Comparison of ENCODE assay signal across 16 cellular contexts in genomic region chr19:18363787-18364186, GRCh38. TPM values are rescaled to one million over a fixed set of nuclear protein-coding genes. Genes with fewer than 3 reads are reported as not detected.
DNase-seq lines count a peak whose midpoint lies in the region; ATAC-seq, FAIRE-seq and TF ChIP-seq lines count a peak whose summit lies in the region.
"Had no signal": no experiment of that assay in that cellular context is flagged by ENCODE, and none has a peak within 500 bp of the region (broad histone marks: within the 10 kb centered on the region; RNA-seq: fewer than 3 reads in every experiment).

No MANE protein-coding gene starts in this region.

- H3K27me3 ChIP-seq in HCT116 (ENCODE audit: insufficient read depth, low read length) (no peaks in the 10 kb centered on the region), K562 (ENCODE audit: control insufficient read depth in 2 of 2, insufficient read depth in 2 of 2, low read length in 2 of 2) (no peaks in the 10 kb centered on the region), mesendoderm (ENCODE audit: insufficient read depth, low read length, poor library complexity) (no peaks in the 10 kb centered on the region), transverse colon (no peaks in the 10 kb centered on the region)

- intact Hi-C loops in HCT116 (cut with micrococcal nuclease), result no loop called here
- intact Hi-C loops in K562 (cut with micrococcal nuclease), result loop anchor here (2.0 kb wide), 1 partner anchor 23 kb away; the partner anchor contains the start of gene GDF15
- intact Hi-C loops in transverse colon (cut with DNase I; ENCODE audit: low total_unique reads), result no loop called here

- no peak overlapping the region for H4K5ac ChIP-seq in mesendoderm (ENCODE audit: low read length)

- DNase-seq in HCT116 (ENCODE audit: low read depth, low spot score) (no peak), K562 (ENCODE audit: extremely low read depth in 1 of 4, low spot score in 3 of 4) (no peak), mesendoderm (no peak), transverse colon (no peak), kidney tubule cell (ENCODE audit: low spot score) (no peak), NCI-H2196 (lab: John Stamatoyannopoulos, UW; ENCODE audit: unreplicated experiment) (no peak)
- DNase-seq: activated CD4-positive, alpha-beta T cell treated with anti-CD3 and anti-CD28 coated beads for 4 hours; activated T-cell treated with anti-CD3 and anti-CD28 coated beads for 4 hours; CD8-positive, alpha-beta T cell; cerebellar nuclear complex; Kasumi-1; NCI-H146 had no signal

- no peak for FAIRE-seq in K562 (lab: Jason Lieb, UNC)
- FAIRE-seq: G401.6 had no signal

- peak overlapping the region; percentile 50 for H2BK5ac ChIP-seq in mesendoderm (ENCODE audit: low read length)

- no peak for TF ChIP-seq POLR2A in HCT116 (IDR thresholded peaks at IDR 0.05; ENCODE audit: borderline replicate concordance, extremely low read depth, insufficient read depth, insufficient read length)
- no peak for TF ChIP-seq POLR2A in K562 (conservative IDR thresholded peaks at IDR 0.05)
- no peak for TF ChIP-seq POLR2A in transverse colon (IDR thresholded peaks at IDR 0.05)

- H3K56ac ChIP-seq in mesendoderm (ENCODE audit: low read length), result peak overlapping the region; percentile 42

- no TSS peak for BruUV-seq in HCT116 (replicated peaks; lab: Mats Ljungman, UMichigan)
- no TSS peak for BruUV-seq in K562 (replicated peaks; lab: Mats Ljungman, UMichigan)

- no peaks in the 10 kb centered on the region for H3K9me1 ChIP-seq in K562 (ENCODE audit: control insufficient read depth, insufficient read depth, low read length)

- RAD21 ChIA-PET in HCT116 (lab: Charles Lee; ENCODE audit: low non-redundant PET in 1 of 2, low total read pairs in 2 of 2, uncharacterized antibody in 2 of 2, unreplicated experiment in 2 of 2), result interaction anchor here in 1 of 2 experiments (0.5 kb wide), 1 partner anchor 12 kb away, joined by 4 read pairs; no protein-coding TSS in a partner anchor

- CTCF ChIA-PET in HCT116 (lab: Charles Lee), result interaction anchor here (1.1 kb wide), 1 partner anchor 35 kb away, joined by 3 read pairs; no protein-coding TSS in a partner anchor
- CTCF ChIA-PET in K562 (lab: Yijun Ruan, JAX; ENCODE audit: low intra/inter-chr PET ratio), result no interaction called here

- peak overlapping the region; percentile 82 for H3K18ac ChIP-seq in mesendoderm (ENCODE audit: low read length)

- WGBS in K562 (ENCODE audit: insufficient coverage, low coverage, missing lambda C conversion rate), result 71% methylated on average over 6 of the region's 6 CpGs
- WGBS in mesendoderm (ENCODE audit: extremely low coverage, insufficient coverage, low lambda C conversion rate), result no CpG with 5 or more reads among the region's 6 CpGs
- WGBS in transverse colon (ENCODE audit: low coverage in 1 of 2), 2 donors, result 69 to 72% methylated on average over 3 to 6 of the region's 6 CpGs

- H2AK5ac ChIP-seq in mesendoderm (ENCODE audit: low read length), result peak overlapping the region; percentile 38

- H3K27ac ChIP-seq in HCT116 (ENCODE audit: low read depth, low read length) (peak overlapping the region; percentile 99), K562 (ENCODE audit: extremely low read depth, low read depth, low read length) (peak overlapping the region; percentile 99; the same call in 2 of the 3 replicates), mesendoderm (ENCODE audit: low read depth, low read length) (peak overlapping the region; percentile 54), transverse colon (peak overlapping the region; percentile 82 to 87 (median 84))

- TF ChIP-seq CTCF in HCT116 (IDR thresholded peaks at IDR 0.05 in 2 of 3, conservative IDR thresholded peaks at IDR 0.05 in 1 of 3; ENCODE audit: borderline replicate concordance in 1 of 3, insufficient read depth in 1 of 3, low read depth in 2 of 3, low read length in 2 of 3), result no peak
- no peak for TF ChIP-seq CTCF in K562 (IDR thresholded peaks at IDR 0.05 in 2 of 3, conservative IDR thresholded peaks at IDR 0.05 in 1 of 3; ENCODE audit: insufficient read depth in 2 of 3, low read depth in 1 of 3, low read length in 3 of 3)
- TF ChIP-seq CTCF in transverse colon (IDR thresholded peaks at IDR 0.05), result no peak

- H3K4me3 ChIP-seq in HCT116 (replicated peaks in 1 of 2; ENCODE audit: low read depth in 1 of 2, low read length in 2 of 2) (no peak overlapping the region), K562 (no peak overlapping the region), mesendoderm (ENCODE audit: low read length) (no peak overlapping the region), transverse colon (no peak overlapping the region)

- no peaks in the 10 kb centered on the region for H3K9me2 ChIP-seq in HCT116 (ENCODE audit: insufficient read depth)

- H4K20me1 ChIP-seq in HCT116 (ENCODE audit: insufficient read depth), result no peaks in the 10 kb centered on the region
- H4K20me1 ChIP-seq in K562 (replicated peaks; ENCODE audit: control insufficient read depth, insufficient read depth, low read length), result no peaks in the 10 kb centered on the region

- H3K79me2 ChIP-seq in HCT116 (ENCODE audit: insufficient read depth, low read length), result no peaks in the 10 kb centered on the region
- peaks cover 10% of the 10 kb centered on the region; the same call in 2 of the 3 replicates for H3K79me2 ChIP-seq in K562 (ENCODE audit: control insufficient read depth, insufficient read depth, low read length)
- no peaks in the 10 kb centered on the region for H3K79me2 ChIP-seq in mesendoderm (ENCODE audit: control insufficient read depth, insufficient read depth, low read length)

- H3K79me1 ChIP-seq in mesendoderm (ENCODE audit: low read length), result no peaks in the 10 kb centered on the region

- no peak for TF ChIP-seq EP300 in K562 (IDR thresholded peaks at IDR 0.05; ENCODE audit: low read length)
- TF ChIP-seq EP300 in transverse colon (IDR thresholded peaks at IDR 0.05; ENCODE audit: low read depth), result no peak

- no peak overlapping the region for H4K8ac ChIP-seq in mesendoderm (ENCODE audit: low read depth, low read length)

- peak overlapping the region; percentile 63; the same call in 1 of the 2 replicates for H3K9ac ChIP-seq in HCT116 (ENCODE audit: low read length)
- H3K9ac ChIP-seq in K562 (ENCODE audit: insufficient read depth in 1 of 2, low read depth in 2 of 2, low read length in 2 of 2), result peak overlapping the region; percentile 84 to 86; a peak in 3 of 4 replicates
- H3K9ac ChIP-seq in mesendoderm (ENCODE audit: low read length), result no peak overlapping the region

- H3K4me1 ChIP-seq in HCT116 (ENCODE audit: control insufficient read depth in 1 of 2, insufficient read depth in 2 of 2, low read length in 2 of 2) (peaks cover 51 to 65% of the 10 kb centered on the region in 2 experiments), K562 (replicated peaks in 1 of 2; ENCODE audit: control insufficient read depth in 2 of 2, insufficient read depth in 2 of 2, low read length in 2 of 2) (peaks cover 43 to 47% of the 10 kb centered on the region in 2 experiments), mesendoderm (ENCODE audit: control insufficient read depth, low read depth, low read length) (peaks cover 4% of the 10 kb centered on the region), transverse colon (peaks cover 9 to 29% (median 23%) of the 10 kb centered on the region in 4 donors)

- TF ChIP-seq RAD21 in HCT116 (IDR thresholded peaks at IDR 0.05; ENCODE audit: low read depth) (no peak), K562 (CRISPR knock-in tag; conservative IDR thresholded peaks at IDR 0.05 in 1 of 2, IDR thresholded peaks at IDR 0.05 in 1 of 2) (no peak)

- H2BK15ac ChIP-seq in mesendoderm (replicated peaks; ENCODE audit: low read depth), result no peak overlapping the region

- no peak overlapping the region for H2AFZ ChIP-seq in HCT116 (ENCODE audit: low read depth, low read length, poor library complexity, severe bottlenecking)
- no peak overlapping the region for H2AFZ ChIP-seq in K562 (ENCODE audit: low read depth, low read length)

- in situ Hi-C loops in K562 (cut with MboI), result no loop called here
- in situ Hi-C loops in transverse colon (cut with MboI; ENCODE audit: low pct_ligation_motif_present in 1 of 4, low pct_unique_long_range_greater_than_20kb in 1 of 4, low sequenced_read_pairs in 3 of 4), result no loop called here

- H3K4ac ChIP-seq in mesendoderm (ENCODE audit: low read depth, low read length), result peak overlapping the region; percentile 41

- peak overlapping the region; percentile 47 for H2BK120ac ChIP-seq in mesendoderm (ENCODE audit: low read depth, low read length)

- no peaks in the 10 kb centered on the region for H3K36me3 ChIP-seq in HCT116 (ENCODE audit: control insufficient read depth in 1 of 2, insufficient read depth in 2 of 2, low read length in 2 of 2)
- peaks cover 71% of the 10 kb centered on the region; the same call in 2 of the 3 replicates for H3K36me3 ChIP-seq in K562 (ENCODE audit: control insufficient read depth, insufficient read depth, low read length)
- H3K36me3 ChIP-seq in mesendoderm (ENCODE audit: control insufficient read depth, insufficient read depth, low read length), result no peaks in the 10 kb centered on the region
- peaks cover 0 to 27% (median 3%) of the 10 kb centered on the region in 4 donors for H3K36me3 ChIP-seq in transverse colon

- no peaks in the 10 kb centered on the region for H3K9me3 ChIP-seq in HCT116 (ENCODE audit: control insufficient read depth in 1 of 2, insufficient read depth in 1 of 2, low read depth in 1 of 2, low read length in 2 of 2)
- no peaks in the 10 kb centered on the region for H3K9me3 ChIP-seq in K562 (replicated peaks; ENCODE audit: control insufficient read depth, insufficient read depth, low read depth, low read length)
- H3K9me3 ChIP-seq in transverse colon, result no peaks in the 10 kb centered on the region

- H3K4me2 ChIP-seq in HCT116 (ENCODE audit: low read length) (peak overlapping the region; percentile 64; the same call in 1 of the 2 replicates), K562 (ENCODE audit: insufficient read depth, low read length) (no peak overlapping the region), mesendoderm (ENCODE audit: low read length) (no peak overlapping the region)

- H3K23ac ChIP-seq in mesendoderm (ENCODE audit: low read length), result no peak overlapping the region

- POLR2A ChIA-PET in HCT116 (lab: Charles Lee), result interaction anchor here (0.9 to 9.1 kb wide), 3 partner anchors 22 to 83 kb away, joined by 3 to 58 read pairs (median 4); partner anchors contain the start of gene GDF15
- POLR2A ChIA-PET in K562 (lab: Yijun Ruan, JAX), result interaction anchor here (0.7 to 13.9 kb wide), 5 partner anchors 9 to 144 kb away, joined by 3 to 207 read pairs (median 4); partner anchors contain the start of gene GDF15

- no peak for ATAC-seq in HCT116
- ATAC-seq in K562, result no peak
- no peak for ATAC-seq in GM21529 (IDR thresholded peaks at IDR 0.05; ENCODE audit: unreplicated experiment)
- ATAC-seq: CD8-positive, alpha-beta T cell had no signal

RNA-seq across cellular contexts. Expression of gene GDF15, which starts 22.2 kb away (rescaled TPM):
- 425 TPM for total RNA-seq in HCT116 (2021; ENCODE audit: unreplicated experiment)
- 480 and 583 TPM in 2 replicates for polyA plus RNA-seq in HCT116 (2012)
- 25.1 and 116 TPM in 2 replicates for total RNA-seq in K562 (2011; cell fraction: chromatin; rRNA removed; ENCODE audit: low replicate concordance)
- total RNA-seq in K562 (2011; cell fraction: nucleolus; rRNA removed), result 214 and 262 TPM in 2 replicates
- total RNA-seq in K562 (2011; cell fraction: nucleoplasm; rRNA removed), result 94.6 and 109 TPM in 2 replicates
- total RNA-seq in K562 (2014; rRNA removed), result 78.0 and 82.4 TPM in 2 replicates
- total RNA-seq in K562 (2014; rRNA removed; fragmentation: Illumina TruSeq; extraction: Trizol), result 7.3 TPM in 2 replicates
- 10.1 and 11.0 TPM in 2 replicates for total RNA-seq in K562 (2015; rRNA removed; fragmentation: Illumina TruSeq; extraction: Trizol)
- 69.8 and 74.5 TPM in 2 replicates for total RNA-seq in K562 (2021)
- polyA plus RNA-seq in K562 (2011; rRNA removed), result 12.5 TPM in 2 replicates
- 31.8 and 127 TPM in 2 replicates for polyA plus RNA-seq in K562 (2011; cell fraction: cytosol; rRNA removed)
- 21.6 and 59.4 TPM in 2 replicates for polyA plus RNA-seq in K562 (2011; cell fraction: nucleus; rRNA removed)
- polyA plus RNA-seq in K562 (2012), result 50.1 and 369 TPM in 2 replicates
- polyA plus RNA-seq in K562 (2014; fragmentation: Illumina TruSeq; extraction: Trizol), result 19.3 and 47.1 TPM in 2 replicates
- polyA plus RNA-seq in K562 (2014; fragmentation: Nextera tagmentation; extraction: Ambion mirVana), result 1 to 10 TPM; 2.3 to 2.9 TPM
- 57.2 and 67.4 TPM in 2 replicates for polyA plus RNA-seq in K562 (2014; rRNA removed)
- polyA minus RNA-seq in K562 (2011; rRNA and poly(A)+ RNA removed), result 2.4 and 5.6 TPM in 2 replicates
- polyA minus RNA-seq in K562 (2011; cell fraction: cytosol; rRNA and poly(A)+ RNA removed), result 31.8 and 32.2 TPM in 2 replicates
- polyA minus RNA-seq in K562 (2011; cell fraction: nucleus; rRNA and poly(A)+ RNA removed), result 18.5 and 24.2 TPM in 2 replicates
- polyA plus RNA-seq in mesendoderm (2013, experiment 1 of 2), result 2.1 TPM
- 1.8 TPM for polyA plus RNA-seq in mesendoderm (2013, experiment 2 of 2)
- total RNA-seq in transverse colon, result 10 to 100 TPM; 36.3 to 77.0 (median 58.9) TPM
- total RNA-seq: CD8-positive, alpha-beta T cell had no signal

RNA-seq across cellular contexts. Expression of gene PGPEP1, which starts 23.4 kb away (rescaled TPM):
- total RNA-seq in HCT116 (2021; ENCODE audit: unreplicated experiment), result 30.9 TPM
- 22.4 and 23.8 TPM in 2 replicates for polyA plus RNA-seq in HCT116 (2012)
- 44.2 and 152 TPM in 2 replicates for total RNA-seq in K562 (2011; cell fraction: chromatin; rRNA removed; ENCODE audit: low replicate concordance)
- total RNA-seq in K562 (2011; cell fraction: nucleolus; rRNA removed), result 93.0 and 102 TPM in 2 replicates
- 67.2 and 79.3 TPM in 2 replicates for total RNA-seq in K562 (2011; cell fraction: nucleoplasm; rRNA removed)
- 29.5 and 33.8 TPM in 2 replicates for total RNA-seq in K562 (2014; rRNA removed)
- total RNA-seq in K562 (2014; rRNA removed; fragmentation: Illumina TruSeq; extraction: Trizol), result 32.2 and 33.5 TPM in 2 replicates
- total RNA-seq in K562 (2015; rRNA removed; fragmentation: Illumina TruSeq; extraction: Trizol), result 37.3 and 38.5 TPM in 2 replicates
- total RNA-seq in K562 (2021), result 61.7 and 69.6 TPM in 2 replicates
- polyA plus RNA-seq in K562 (2011; rRNA removed), result 37.8 and 43.0 TPM in 2 replicates
- 33.8 and 35.3 TPM in 2 replicates for polyA plus RNA-seq in K562 (2011; cell fraction: cytosol; rRNA removed)
- polyA plus RNA-seq in K562 (2011; cell fraction: nucleus; rRNA removed), result 40.8 and 54.8 TPM in 2 replicates
- polyA plus RNA-seq in K562 (2012), result 28.3 and 41.7 TPM in 2 replicates
- polyA plus RNA-seq in K562 (2014; fragmentation: Illumina TruSeq; extraction: Trizol), result 36.1 and 36.4 TPM in 2 replicates
- polyA plus RNA-seq in K562 (2014; fragmentation: Nextera tagmentation; extraction: Ambion mirVana), result 10 to 100 TPM in 1 of 2 experiments, 1 to 10 TPM in 1; 10.0 to 13.4 TPM
- 32.1 and 33.5 TPM in 2 replicates for polyA plus RNA-seq in K562 (2014; rRNA removed)
- polyA minus RNA-seq in K562 (2011; rRNA and poly(A)+ RNA removed), result 49.2 and 73.9 TPM in 2 replicates
- polyA minus RNA-seq in K562 (2011; cell fraction: cytosol; rRNA and poly(A)+ RNA removed), result 39.5 and 43.2 TPM in 2 replicates
- 33.0 and 37.7 TPM in 2 replicates for polyA minus RNA-seq in K562 (2011; cell fraction: nucleus; rRNA and poly(A)+ RNA removed)
- 20.5 TPM for polyA plus RNA-seq in mesendoderm (2013, experiment 1 of 2)
- polyA plus RNA-seq in mesendoderm (2013, experiment 2 of 2), result 23.0 TPM
- total RNA-seq in transverse colon, result 100 to 1,000 TPM in 1 of 4 donors, 10 to 100 TPM in 3; 59.7 to 110 (median 73.0) TPM

RNA-seq across cellular contexts. Expression of gene LRRC25, which starts 33.6 kb away (rescaled TPM):
- total RNA-seq in HCT116 (2021; ENCODE audit: unreplicated experiment), result 0.12 TPM
- polyA plus RNA-seq in HCT116 (2012), result not detected in 2 replicates
- total RNA-seq in K562 (2011; cell fraction: chromatin; rRNA removed; ENCODE audit: low replicate concordance), result 0.25 TPM in 1 of 2 replicates, not detected in the other
- total RNA-seq in K562 (2011; cell fraction: nucleolus; rRNA removed), result 0.39 and 0.50 TPM in 2 replicates
- 0.22 TPM in 1 of 2 replicates, not detected in the other for total RNA-seq in K562 (2011; cell fraction: nucleoplasm; rRNA removed)
- 0.18 and 0.29 TPM in 2 replicates for total RNA-seq in K562 (2014; rRNA removed)
- total RNA-seq in K562 (2014; rRNA removed; fragmentation: Illumina TruSeq; extraction: Trizol), result 0.07 TPM in 1 of 2 replicates, not detected in the other
- total RNA-seq in K562 (2015; rRNA removed; fragmentation: Illumina TruSeq; extraction: Trizol), result 0.30 and 0.36 TPM in 2 replicates
- 0.09 and 0.22 TPM in 2 replicates for total RNA-seq in K562 (2021)
- polyA plus RNA-seq in K562 (2011; rRNA removed), result 0.10 and 0.42 TPM in 2 replicates
- 0.31 and 0.41 TPM in 2 replicates for polyA plus RNA-seq in K562 (2011; cell fraction: cytosol; rRNA removed)
- 0.20 and 0.53 TPM in 2 replicates for polyA plus RNA-seq in K562 (2011; cell fraction: nucleus; rRNA removed)
- 0.33 and 1.1 TPM in 2 replicates for polyA plus RNA-seq in K562 (2012)
- polyA plus RNA-seq in K562 (2014; fragmentation: Illumina TruSeq; extraction: Trizol), result 0.10 and 0.25 TPM in 2 replicates
- polyA plus RNA-seq in K562 (2014; fragmentation: Nextera tagmentation; extraction: Ambion mirVana), result not detected
- 0.08 TPM in 1 of 2 replicates, not detected in the other for polyA plus RNA-seq in K562 (2014; rRNA removed)
- polyA minus RNA-seq in K562 (2011; rRNA and poly(A)+ RNA removed), result 0.11 and 0.18 TPM in 2 replicates
- 0.57 and 1.1 TPM in 2 replicates for polyA minus RNA-seq in K562 (2011; cell fraction: cytosol; rRNA and poly(A)+ RNA removed)
- 0.13 and 0.67 TPM in 2 replicates for polyA minus RNA-seq in K562 (2011; cell fraction: nucleus; rRNA and poly(A)+ RNA removed)
- not detected for polyA plus RNA-seq in mesendoderm (2013, experiment 1 of 2)
- polyA plus RNA-seq in mesendoderm (2013, experiment 2 of 2), result 0.03 TPM
- 1 to 10 TPM in 3 of 4 donors, not detected in 1; 3.3 to 4.9 (median 4.1) TPM for total RNA-seq in transverse colon
- total RNA-seq: lung microvascular endothelial cell, NCI-H460 had no signal

RNA-seq across cellular contexts. Expression of gene LSM4, which starts 40.9 kb away (rescaled TPM):
- total RNA-seq in HCT116 (2021; ENCODE audit: unreplicated experiment) (400 TPM), K562 (2014; rRNA removed) (763 and 822 TPM in 2 replicates), K562 (2014; rRNA removed; fragmentation: Illumina TruSeq; extraction: Trizol) (202 and 208 TPM in 2 replicates), K562 (2015; rRNA removed; fragmentation: Illumina TruSeq; extraction: Trizol) (273 and 275 TPM in 2 replicates), K562 (2021) (362 and 385 TPM in 2 replicates), transverse colon (100 to 1,000 TPM in 3 of 4 donors, 10 to 100 TPM in 1; 94.3 to 218 (median 175) TPM)
- 263 and 315 TPM in 2 replicates for polyA plus RNA-seq in HCT116 (2012)
- total RNA-seq in K562 (2011; cell fraction: chromatin; rRNA removed; ENCODE audit: low replicate concordance), result 34.5 and 96.0 TPM in 2 replicates
- total RNA-seq in K562 (2011; cell fraction: nucleolus; rRNA removed), result 110 and 120 TPM in 2 replicates
- 70.1 and 74.1 TPM in 2 replicates for total RNA-seq in K562 (2011; cell fraction: nucleoplasm; rRNA removed)
- polyA plus RNA-seq in K562 (2011; rRNA removed) (188 and 201 TPM in 2 replicates), K562 (2014; fragmentation: Illumina TruSeq; extraction: Trizol) (126 and 203 TPM in 2 replicates), K562 (2014; fragmentation: Nextera tagmentation; extraction: Ambion mirVana) (10 to 100 TPM; 11.9 to 29.7 TPM), K562 (2014; rRNA removed) (674 and 746 TPM in 2 replicates)
- 294 and 432 TPM in 2 replicates for polyA plus RNA-seq in K562 (2011; cell fraction: cytosol; rRNA removed)
- polyA plus RNA-seq in K562 (2011; cell fraction: nucleus; rRNA removed), result 206 and 249 TPM in 2 replicates
- 245 and 279 TPM in 2 replicates for polyA plus RNA-seq in K562 (2012)
- 38.4 and 39.9 TPM in 2 replicates for polyA minus RNA-seq in K562 (2011; rRNA and poly(A)+ RNA removed)
- 64.5 and 67.5 TPM in 2 replicates for polyA minus RNA-seq in K562 (2011; cell fraction: cytosol; rRNA and poly(A)+ RNA removed)
- 48.1 and 57.9 TPM in 2 replicates for polyA minus RNA-seq in K562 (2011; cell fraction: nucleus; rRNA and poly(A)+ RNA removed)
- 236 TPM for polyA plus RNA-seq in mesendoderm (2013, experiment 1 of 2)
- 226 TPM for polyA plus RNA-seq in mesendoderm (2013, experiment 2 of 2)

RNA-seq across cellular contexts. Expression of gene SSBP4, which starts 55.4 kb away (rescaled TPM):
- total RNA-seq in HCT116 (2021; ENCODE audit: unreplicated experiment) (164 TPM), K562 (2014; rRNA removed) (125 and 188 TPM in 2 replicates), K562 (2014; rRNA removed; fragmentation: Illumina TruSeq; extraction: Trizol) (21.2 and 21.4 TPM in 2 replicates), K562 (2015; rRNA removed; fragmentation: Illumina TruSeq; extraction: Trizol) (72.3 and 76.3 TPM in 2 replicates), K562 (2021) (189 TPM in 2 replicates), transverse colon (10 to 100 TPM in 3 of 4 donors, 1 to 10 TPM in 1; 9.4 to 40.4 (median 32.2) TPM)
- polyA plus RNA-seq in HCT116 (2012), result 55.6 and 64.2 TPM in 2 replicates
- total RNA-seq in K562 (2011; cell fraction: chromatin; rRNA removed; ENCODE audit: low replicate concordance), result 28.5 and 141 TPM in 2 replicates
- 209 and 228 TPM in 2 replicates for total RNA-seq in K562 (2011; cell fraction: nucleolus; rRNA removed)
- total RNA-seq in K562 (2011; cell fraction: nucleoplasm; rRNA removed), result 68.6 and 76.2 TPM in 2 replicates
- polyA plus RNA-seq in K562 (2011; rRNA removed) (20.1 and 25.9 TPM in 2 replicates), K562 (2014; fragmentation: Illumina TruSeq; extraction: Trizol) (39.0 and 114 TPM in 2 replicates), K562 (2014; fragmentation: Nextera tagmentation; extraction: Ambion mirVana) (1 to 10 TPM; 1.1 to 1.9 TPM), K562 (2014; rRNA removed) (119 and 133 TPM in 2 replicates)
- polyA plus RNA-seq in K562 (2011; cell fraction: cytosol; rRNA removed), result 25.4 and 118 TPM in 2 replicates
- 134 and 296 TPM in 2 replicates for polyA plus RNA-seq in K562 (2011; cell fraction: nucleus; rRNA removed)
- 81.3 and 110 TPM in 2 replicates for polyA plus RNA-seq in K562 (2012)
- 3.6 and 7.0 TPM in 2 replicates for polyA minus RNA-seq in K562 (2011; rRNA and poly(A)+ RNA removed)
- 37.3 and 43.8 TPM in 2 replicates for polyA minus RNA-seq in K562 (2011; cell fraction: cytosol; rRNA and poly(A)+ RNA removed)
- 85.0 and 105 TPM in 2 replicates for polyA minus RNA-seq in K562 (2011; cell fraction: nucleus; rRNA and poly(A)+ RNA removed)
- polyA plus RNA-seq in mesendoderm (2013, experiment 1 of 2), result 35.0 TPM
- 35.5 TPM for polyA plus RNA-seq in mesendoderm (2013, experiment 2 of 2)
